In genomic region chr11:106386519-106386918, GRCh38 we compare ENCODE assay signal across 1 cellular context.
TF ChIP-seq lines count a peak whose summit lies in the region.

No MANE protein-coding gene starts in this region.

TF ChIP-seq in GM23338, 12 proteins besides CTCF, POLR2A, EP300 and RAD21 (continued from another document):
- TF ChIP-seq, protein P1, sequence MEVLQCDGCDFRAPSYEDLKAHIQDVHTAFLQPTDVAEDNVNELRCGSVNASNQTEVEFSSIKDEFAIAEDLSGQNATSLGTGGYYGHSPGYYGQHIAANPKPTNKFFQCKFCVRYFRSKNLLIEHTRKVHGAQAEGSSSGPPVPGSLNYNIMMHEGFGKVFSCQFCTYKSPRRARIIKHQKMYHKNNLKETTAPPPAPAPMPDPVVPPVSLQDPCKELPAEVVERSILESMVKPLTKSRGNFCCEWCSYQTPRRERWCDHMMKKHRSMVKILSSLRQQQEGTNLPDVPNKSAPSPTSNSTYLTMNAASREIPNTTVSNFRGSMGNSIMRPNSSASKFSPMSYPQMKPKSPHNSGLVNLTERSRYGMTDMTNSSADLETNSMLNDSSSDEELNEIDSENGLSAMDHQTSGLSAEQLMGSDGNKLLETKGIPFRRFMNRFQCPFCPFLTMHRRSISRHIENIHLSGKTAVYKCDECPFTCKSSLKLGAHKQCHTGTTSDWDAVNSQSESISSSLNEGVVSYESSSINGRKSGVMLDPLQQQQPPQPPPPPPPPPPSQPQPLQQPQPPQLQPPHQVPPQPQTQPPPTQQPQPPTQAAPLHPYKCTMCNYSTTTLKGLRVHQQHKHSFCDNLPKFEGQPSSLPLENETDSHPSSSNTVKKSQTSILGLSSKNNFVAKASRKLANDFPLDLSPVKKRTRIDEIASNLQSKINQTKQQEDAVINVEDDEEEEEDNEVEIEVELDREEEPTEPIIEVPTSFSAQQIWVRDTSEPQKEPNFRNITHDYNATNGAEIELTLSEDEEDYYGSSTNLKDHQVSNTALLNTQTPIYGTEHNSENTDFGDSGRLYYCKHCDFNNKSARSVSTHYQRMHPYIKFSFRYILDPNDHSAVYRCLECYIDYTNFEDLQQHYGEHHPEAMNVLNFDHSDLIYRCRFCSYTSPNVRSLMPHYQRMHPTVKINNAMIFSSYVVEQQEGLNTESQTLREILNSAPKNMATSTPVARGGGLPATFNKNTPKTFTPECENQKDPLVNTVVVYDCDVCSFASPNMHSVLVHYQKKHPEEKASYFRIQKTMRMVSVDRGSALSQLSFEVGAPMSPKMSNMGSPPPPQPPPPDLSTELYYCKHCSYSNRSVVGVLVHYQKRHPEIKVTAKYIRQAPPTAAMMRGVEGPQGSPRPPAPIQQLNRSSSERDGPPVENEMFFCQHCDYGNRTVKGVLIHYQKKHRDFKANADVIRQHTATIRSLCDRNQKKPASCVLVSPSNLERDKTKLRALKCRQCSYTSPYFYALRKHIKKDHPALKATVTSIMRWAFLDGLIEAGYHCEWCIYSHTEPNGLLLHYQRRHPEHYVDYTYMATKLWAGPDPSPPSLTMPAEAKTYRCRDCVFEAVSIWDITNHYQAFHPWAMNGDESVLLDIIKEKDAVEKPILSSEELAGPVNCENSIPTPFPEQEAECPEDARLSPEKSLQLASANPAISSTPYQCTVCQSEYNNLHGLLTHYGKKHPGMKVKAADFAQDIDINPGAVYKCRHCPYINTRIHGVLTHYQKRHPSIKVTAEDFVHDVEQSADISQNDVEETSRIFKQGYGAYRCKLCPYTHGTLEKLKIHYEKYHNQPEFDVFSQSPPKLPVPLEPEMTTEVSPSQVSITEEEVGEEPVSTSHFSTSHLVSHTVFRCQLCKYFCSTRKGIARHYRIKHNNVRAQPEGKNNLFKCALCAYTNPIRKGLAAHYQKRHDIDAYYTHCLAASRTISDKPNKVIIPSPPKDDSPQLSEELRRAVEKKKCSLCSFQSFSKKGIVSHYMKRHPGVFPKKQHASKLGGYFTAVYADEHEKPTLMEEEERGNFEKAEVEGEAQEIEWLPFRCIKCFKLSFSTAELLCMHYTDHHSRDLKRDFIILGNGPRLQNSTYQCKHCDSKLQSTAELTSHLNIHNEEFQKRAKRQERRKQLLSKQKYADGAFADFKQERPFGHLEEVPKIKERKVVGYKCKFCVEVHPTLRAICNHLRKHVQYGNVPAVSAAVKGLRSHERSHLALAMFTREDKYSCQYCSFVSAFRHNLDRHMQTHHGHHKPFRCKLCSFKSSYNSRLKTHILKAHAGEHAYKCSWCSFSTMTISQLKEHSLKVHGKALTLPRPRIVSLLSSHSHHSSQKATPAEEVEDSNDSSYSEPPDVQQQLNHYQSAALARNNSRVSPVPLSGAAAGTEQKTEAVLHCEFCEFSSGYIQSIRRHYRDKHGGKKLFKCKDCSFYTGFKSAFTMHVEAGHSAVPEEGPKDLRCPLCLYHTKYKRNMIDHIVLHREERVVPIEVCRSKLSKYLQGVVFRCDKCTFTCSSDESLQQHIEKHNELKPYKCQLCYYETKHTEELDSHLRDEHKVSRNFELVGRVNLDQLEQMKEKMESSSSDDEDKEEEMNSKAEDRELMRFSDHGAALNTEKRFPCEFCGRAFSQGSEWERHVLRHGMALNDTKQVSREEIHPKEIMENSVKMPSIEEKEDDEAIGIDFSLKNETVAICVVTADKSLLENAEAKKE (CRISPR knock-in tag; IDR thresholded peaks at IDR 0.05), result no peak
- no peak for TF ChIP-seq EZH2phosphoT487 (IDR thresholded peaks at IDR 0.05; ENCODE audit: unreplicated experiment)
- no peak for TF ChIP-seq CREB1 (CRISPR knock-in tag; IDR thresholded peaks at IDR 0.05; ENCODE audit: low read depth)
- TF ChIP-seq STAT1 (IDR thresholded peaks at IDR 0.05; ENCODE audit: unreplicated experiment), result no peak
